ENCODE assay signal across 9 cellular contexts in genomic region chr12:44774815-44775411, GRCh38.
A peak's percentile ranks its signal among the peaks of the same experiment; 100 is the strongest.
DNase-seq lines count a peak whose midpoint lies in the region; ATAC-seq and TF ChIP-seq lines count a peak whose summit lies in the region.
"Had no signal": no experiment of that assay in that cellular context is flagged by ENCODE, and none has a peak within 500 bp of the region (broad histone marks: within the 10 kb centered on the region; RNA-seq: fewer than 3 reads in every experiment).

No MANE protein-coding gene starts in this region.

- no peak overlapping the region for H3K27ac ChIP-seq in right cardiac atrium (ENCODE audit: low read length)
- H3K27ac ChIP-seq: neutrophil had no signal

- ATAC-seq in GM19351 (IDR thresholded peaks at IDR 0.05; ENCODE audit: unreplicated experiment) (peak; percentile 73), right cardiac atrium (no peak), GM21447 (IDR thresholded peaks at IDR 0.05; ENCODE audit: unreplicated experiment) (no peak)

- peak; percentile 81 for TF ChIP-seq CTCF in BE2C (IDR thresholded peaks at IDR 0.05; ENCODE audit: low read depth, low read length)

- no peaks in the 10 kb centered on the region for H3K36me3 ChIP-seq in BE2C
- H3K36me3 ChIP-seq: neutrophil had no signal

- DNase-seq in BE2C = peak; percentile 54
- DNase-seq in NCI-H526 treated with DMSO at 0.1 percent for 48 hours (lab: John Stamatoyannopoulos, UW) = peak; percentile 6
- DNase-seq in activated T-helper 1 cell treated with Interleukin-2 at 50 U/mL for 16 hours (ENCODE audit: low read depth) = peak; percentile 27
- peak in 2 of 3 donors; percentile 25 to 57 for DNase-seq in right cardiac atrium
- DNase-seq in stimulated activated CD4-positive, alpha-beta T cell treated with anti-CD3 and anti-CD28 coated beads, Interleukin-4, amount 100 ng/mL, for 48 hours (ENCODE audit: low read depth in 2 of 2) = peak; percentile 44 to 59
- no peak for DNase-seq in nucleus accumbens (lab: John Stamatoyannopoulos, UW)

- intact Hi-C loops in right cardiac atrium (cut with DNase I) = no loop called here

- H3K9me3 ChIP-seq in BE2C (no peaks in the 10 kb centered on the region), right cardiac atrium (ENCODE audit: control insufficient read depth, low read length) (no peaks in the 10 kb centered on the region)
- H3K9me3 ChIP-seq: neutrophil had no signal

- H3K4me3 ChIP-seq in BE2C (ENCODE audit: low read depth, low read length) (no peak overlapping the region), right cardiac atrium (ENCODE audit: low read length) (no peak overlapping the region)

- H3K4me1 ChIP-seq in BE2C (no peaks in the 10 kb centered on the region), right cardiac atrium (ENCODE audit: control insufficient read depth, insufficient read depth, low read length) (no peaks in the 10 kb centered on the region)

- 69% methylated on average over 11 of the region's 11 CpGs for WGBS in right cardiac atrium

- H3K27me3 ChIP-seq in BE2C (no peaks in the 10 kb centered on the region), right cardiac atrium (ENCODE audit: control insufficient read depth, insufficient read depth) (no peaks in the 10 kb centered on the region)
- H3K27me3 ChIP-seq: neutrophil had no signal

Comparison
In these comparisons a context has a peak if more than half of its experiments do, and no peak if none do; other contexts are left out.
1. DNase-seq: peak in BE2C (single experiment), NCI-H526 treated with DMSO at 0.1 percent for 48 hours (single experiment), activated T-helper 1 cell treated with Interleukin-2 at 50 U/mL for 16 hours (single experiment), right cardiac atrium (2 of 3) and stimulated activated CD4-positive, alpha-beta T cell treated with anti-CD3 and anti-CD28 coated beads, Interleukin-4, amount 100 ng/mL, for 48 hours (2 of 2); none in nucleus accumbens (0 of 56).